ENCODE assay signal across 16 cellular contexts in the genomic region with DNA sequence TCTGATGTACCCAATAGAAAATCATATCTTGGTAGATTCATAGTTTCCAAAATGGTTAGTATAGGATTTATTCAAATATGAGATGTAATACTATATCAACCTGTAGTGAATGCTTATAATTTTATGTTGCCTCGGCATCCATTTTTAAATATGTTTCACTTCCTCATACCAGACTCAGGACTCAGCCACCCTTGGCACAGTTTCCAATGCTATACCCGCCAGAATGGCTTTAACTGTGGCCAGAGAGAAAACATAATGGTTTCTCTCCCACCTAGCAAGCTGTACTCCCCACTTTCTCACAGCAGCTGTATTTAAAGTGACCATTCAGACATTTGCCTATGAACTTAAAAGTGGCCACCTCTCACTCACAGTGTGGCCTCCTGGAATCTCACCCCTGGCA.
DNase-seq lines count a peak whose midpoint lies in the region; ATAC-seq and TF ChIP-seq lines count a peak whose summit lies in the region.
"Had no signal": no experiment of that assay in that cellular context is flagged by ENCODE, and none has a peak within 500 bp of the region (broad histone marks: within the 10 kb centered on the region; RNA-seq: fewer than 3 reads in every experiment).

No MANE protein-coding gene starts in this region.

- H3K4me2 ChIP-seq in neuronal stem cell (ENCODE audit: insufficient read depth, low read length, poor library complexity, severe bottlenecking), result no peak overlapping the region

- no peak overlapping the region for H3K4ac ChIP-seq in neuronal stem cell (ENCODE audit: low read length)

- no peak overlapping the region for H2AK5ac ChIP-seq in neuronal stem cell (ENCODE audit: low read depth, low read length)

- H2BK15ac ChIP-seq in neuronal stem cell (ENCODE audit: low read length), result no peak overlapping the region

- no peak overlapping the region for H3K27ac ChIP-seq in neuronal stem cell (replicated peaks; ENCODE audit: low read length)
- H3K27ac ChIP-seq: prostate gland had no signal

- no peak overlapping the region for H3K4me3 ChIP-seq in neuronal stem cell (ENCODE audit: low read length in 2 of 2)
- H3K4me3 ChIP-seq: prostate gland had no signal

- peak overlapping the region; percentile 42 for H2AFZ ChIP-seq in neuronal stem cell (ENCODE audit: low read length)

- peaks cover 4 to 6% of the 10 kb centered on the region in 2 donors for H3K9me3 ChIP-seq in neuronal stem cell (replicated peaks in 1 of 2; ENCODE audit: control insufficient read depth in 2 of 2, insufficient read depth in 1 of 2, low read depth in 1 of 2, low read length in 2 of 2)
- H3K9me3 ChIP-seq: BE2C, prostate gland had no signal

- DNase-seq in EL, result peak; percentile 23
- DNase-seq in M059J (ENCODE audit: low read depth), result peak; percentile 9
- DNase-seq in neuronal stem cell (ENCODE audit: low spot score), result no peak
- no peak for DNase-seq in activated gamma-delta T cell (lab: John Stamatoyannopoulos, UW)
- DNase-seq in midbrain (lab: John Stamatoyannopoulos, UW), result no peak
- no peak for DNase-seq in middle frontal gyrus (ENCODE audit: extremely low spot score, low spot score)
- DNase-seq: activated CD8-positive, alpha-beta T cell treated with anti-CD3 and anti-CD28 coated beads for 36 hours; BE2C; endodermal cell; GOT3; naive B cell; NCI-H2171 had no signal

- no peak overlapping the region for H3K23ac ChIP-seq in neuronal stem cell (ENCODE audit: low read depth, low read length, poor library complexity)

- no peak overlapping the region for H2BK12ac ChIP-seq in neuronal stem cell (ENCODE audit: low read length)

- no peak overlapping the region for H2BK120ac ChIP-seq in neuronal stem cell (ENCODE audit: low read depth, low read length)

- H3K18ac ChIP-seq in neuronal stem cell (ENCODE audit: low read length), result no peak overlapping the region

- H4K91ac ChIP-seq in neuronal stem cell (ENCODE audit: low read depth, low read length, poor library complexity), result no peak overlapping the region

- H3K9ac ChIP-seq in neuronal stem cell (ENCODE audit: low read depth, low read length, poor library complexity), result no peak overlapping the region

- no peak overlapping the region for H4K8ac ChIP-seq in neuronal stem cell (ENCODE audit: low read depth, low read length)

- WGBS in neuronal stem cell (ENCODE audit: extremely low coverage in 2 of 2, insufficient read length in 2 of 2, insufficient replicate concordance in 1 of 2), 2 donors, result no CpG with 5 or more reads among the region's 2 CpGs

- no peak overlapping the region for H3K14ac ChIP-seq in neuronal stem cell (ENCODE audit: low read length)

- H3K79me1 ChIP-seq in neuronal stem cell (ENCODE audit: low read depth, low read length), result peaks cover 2% of the 10 kb centered on the region

- no peak overlapping the region for H2BK5ac ChIP-seq in neuronal stem cell (ENCODE audit: low read length)

- no peaks in the 10 kb centered on the region for H3K27me3 ChIP-seq in neuronal stem cell (ENCODE audit: control insufficient read depth in 3 of 3, insufficient read depth in 3 of 3, low read depth in 1 of 3, low read length in 3 of 3)
- H3K27me3 ChIP-seq: BE2C had no signal

- no peaks in the 10 kb centered on the region for H3K4me1 ChIP-seq in neuronal stem cell (ENCODE audit: control insufficient read depth in 2 of 2, insufficient read depth in 1 of 2, low read depth in 1 of 2, low read length in 2 of 2)
- H3K4me1 ChIP-seq: BE2C, prostate gland had no signal

- ATAC-seq in SK-N-SH treated with all-trans-retinoic acid at 6 μM for 48 hours, result peak; percentile 61
- no peak for ATAC-seq in HG02981 (IDR thresholded peaks at IDR 0.05; ENCODE audit: unreplicated experiment)
- ATAC-seq: activated CD8-positive, alpha-beta T cell treated with anti-CD3 and anti-CD28 coated beads for 36 hours; HepG2 had no signal

- H3K36me3 ChIP-seq in neuronal stem cell (replicated peaks in 1 of 2; ENCODE audit: control insufficient read depth in 2 of 2, insufficient read depth in 2 of 2, low read length in 2 of 2), result no peaks in the 10 kb centered on the region
- H3K36me3 ChIP-seq: BE2C, prostate gland had no signal

TF ChIP-seq in SK-N-SH treated with all-trans-retinoic acid at 6 μM for 48 hours, 23 proteins besides CTCF, POLR2A, EP300 and RAD21:
- TF ChIP-seq ZC3H10 (CRISPR knock-in tag; IDR thresholded peaks at IDR 0.05), result no peak
- TF ChIP-seq ZNF565 (CRISPR knock-in tag; conservative IDR thresholded peaks at IDR 0.05; ENCODE audit: low read depth), result no peak
- TF ChIP-seq, protein P1, sequence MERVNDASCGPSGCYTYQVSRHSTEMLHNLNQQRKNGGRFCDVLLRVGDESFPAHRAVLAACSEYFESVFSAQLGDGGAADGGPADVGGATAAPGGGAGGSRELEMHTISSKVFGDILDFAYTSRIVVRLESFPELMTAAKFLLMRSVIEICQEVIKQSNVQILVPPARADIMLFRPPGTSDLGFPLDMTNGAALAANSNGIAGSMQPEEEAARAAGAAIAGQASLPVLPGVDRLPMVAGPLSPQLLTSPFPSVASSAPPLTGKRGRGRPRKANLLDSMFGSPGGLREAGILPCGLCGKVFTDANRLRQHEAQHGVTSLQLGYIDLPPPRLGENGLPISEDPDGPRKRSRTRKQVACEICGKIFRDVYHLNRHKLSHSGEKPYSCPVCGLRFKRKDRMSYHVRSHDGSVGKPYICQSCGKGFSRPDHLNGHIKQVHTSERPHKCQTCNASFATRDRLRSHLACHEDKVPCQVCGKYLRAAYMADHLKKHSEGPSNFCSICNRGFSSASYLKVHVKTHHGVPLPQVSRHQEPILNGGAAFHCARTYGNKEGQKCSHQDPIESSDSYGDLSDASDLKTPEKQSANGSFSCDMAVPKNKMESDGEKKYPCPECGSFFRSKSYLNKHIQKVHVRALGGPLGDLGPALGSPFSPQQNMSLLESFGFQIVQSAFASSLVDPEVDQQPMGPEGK (CRISPR knock-in tag; IDR thresholded peaks at IDR 0.05; ENCODE audit: borderline replicate concordance), result no peak
- no peak for TF ChIP-seq BACH2 (CRISPR knock-in tag; IDR thresholded peaks at IDR 0.05; ENCODE audit: borderline replicate concordance)
- no peak for TF ChIP-seq ZNF8 (CRISPR knock-in tag; IDR thresholded peaks at IDR 0.05)
- no peak for TF ChIP-seq TOX (CRISPR knock-in tag; IDR thresholded peaks at IDR 0.05; ENCODE audit: borderline replicate concordance)
- no peak for TF ChIP-seq TCF4 (CRISPR knock-in tag; IDR thresholded peaks at IDR 0.05; ENCODE audit: borderline replicate concordance)

Comparison
In these comparisons a context has a peak if more than half of its experiments do, and no peak if none do; other contexts are left out.
1. DNase-seq: peak in EL (single experiment) and M059J (single experiment); none in neuronal stem cell (single experiment), activated gamma-delta T cell (single experiment), midbrain (single experiment) and middle frontal gyrus (single experiment).